1 cellular context compared by ENCODE assay signal in the genomic region with DNA sequence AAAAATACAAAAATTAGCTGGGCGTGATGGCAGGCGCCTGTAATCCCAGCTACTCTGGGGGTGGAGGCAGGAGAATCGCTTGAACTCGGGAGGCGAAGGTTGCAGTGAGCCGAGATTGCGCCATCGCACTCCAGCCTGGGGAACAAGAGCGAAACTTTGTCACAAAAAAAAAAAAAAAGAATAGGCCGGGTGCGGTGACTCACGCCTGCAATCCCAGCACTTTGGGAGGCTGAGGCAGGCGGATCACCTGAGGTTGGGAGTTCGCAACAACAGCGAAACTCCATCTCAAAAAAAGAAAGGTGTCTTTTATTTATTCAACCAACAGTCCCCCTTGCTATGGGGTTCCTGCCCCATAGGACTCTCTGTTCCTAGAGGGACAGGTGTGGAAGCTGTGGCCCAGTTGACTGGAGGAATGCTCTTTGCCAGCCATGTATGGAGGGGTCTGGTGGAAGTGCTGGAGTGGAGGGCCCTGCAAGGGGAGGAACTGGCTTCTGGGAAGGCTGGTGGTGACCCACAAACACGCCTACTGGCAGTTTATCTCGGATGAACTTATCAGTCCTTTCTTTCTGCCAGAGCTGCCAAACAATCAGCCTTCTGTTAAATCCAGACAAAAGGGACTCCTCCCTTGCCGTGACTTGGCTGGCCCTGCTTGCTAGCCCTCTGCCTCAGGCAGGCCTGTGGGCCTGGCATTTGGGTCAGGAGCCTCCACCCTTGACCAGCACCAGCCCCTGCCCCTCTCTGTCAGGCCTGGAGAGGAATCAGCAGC.
A peak's percentile ranks its signal among the peaks of the same experiment; 100 is the strongest.
TF ChIP-seq lines count a peak whose summit lies in the region.

No MANE protein-coding gene starts in this region.

TF ChIP-seq in HepG2, 621 proteins besides CTCF, POLR2A, EP300 and RAD21 (continued from another document and continues in another):
- TF ChIP-seq, protein P1, sequence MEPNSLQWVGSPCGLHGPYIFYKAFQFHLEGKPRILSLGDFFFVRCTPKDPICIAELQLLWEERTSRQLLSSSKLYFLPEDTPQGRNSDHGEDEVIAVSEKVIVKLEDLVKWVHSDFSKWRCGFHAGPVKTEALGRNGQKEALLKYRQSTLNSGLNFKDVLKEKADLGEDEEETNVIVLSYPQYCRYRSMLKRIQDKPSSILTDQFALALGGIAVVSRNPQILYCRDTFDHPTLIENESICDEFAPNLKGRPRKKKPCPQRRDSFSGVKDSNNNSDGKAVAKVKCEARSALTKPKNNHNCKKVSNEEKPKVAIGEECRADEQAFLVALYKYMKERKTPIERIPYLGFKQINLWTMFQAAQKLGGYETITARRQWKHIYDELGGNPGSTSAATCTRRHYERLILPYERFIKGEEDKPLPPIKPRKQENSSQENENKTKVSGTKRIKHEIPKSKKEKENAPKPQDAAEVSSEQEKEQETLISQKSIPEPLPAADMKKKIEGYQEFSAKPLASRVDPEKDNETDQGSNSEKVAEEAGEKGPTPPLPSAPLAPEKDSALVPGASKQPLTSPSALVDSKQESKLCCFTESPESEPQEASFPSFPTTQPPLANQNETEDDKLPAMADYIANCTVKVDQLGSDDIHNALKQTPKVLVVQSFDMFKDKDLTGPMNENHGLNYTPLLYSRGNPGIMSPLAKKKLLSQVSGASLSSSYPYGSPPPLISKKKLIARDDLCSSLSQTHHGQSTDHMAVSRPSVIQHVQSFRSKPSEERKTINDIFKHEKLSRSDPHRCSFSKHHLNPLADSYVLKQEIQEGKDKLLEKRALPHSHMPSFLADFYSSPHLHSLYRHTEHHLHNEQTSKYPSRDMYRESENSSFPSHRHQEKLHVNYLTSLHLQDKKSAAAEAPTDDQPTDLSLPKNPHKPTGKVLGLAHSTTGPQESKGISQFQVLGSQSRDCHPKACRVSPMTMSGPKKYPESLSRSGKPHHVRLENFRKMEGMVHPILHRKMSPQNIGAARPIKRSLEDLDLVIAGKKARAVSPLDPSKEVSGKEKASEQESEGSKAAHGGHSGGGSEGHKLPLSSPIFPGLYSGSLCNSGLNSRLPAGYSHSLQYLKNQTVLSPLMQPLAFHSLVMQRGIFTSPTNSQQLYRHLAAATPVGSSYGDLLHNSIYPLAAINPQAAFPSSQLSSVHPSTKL (CRISPR knock-in tag; IDR thresholded peaks at IDR 0.05), result no peak
- TF ChIP-seq, protein P2, sequence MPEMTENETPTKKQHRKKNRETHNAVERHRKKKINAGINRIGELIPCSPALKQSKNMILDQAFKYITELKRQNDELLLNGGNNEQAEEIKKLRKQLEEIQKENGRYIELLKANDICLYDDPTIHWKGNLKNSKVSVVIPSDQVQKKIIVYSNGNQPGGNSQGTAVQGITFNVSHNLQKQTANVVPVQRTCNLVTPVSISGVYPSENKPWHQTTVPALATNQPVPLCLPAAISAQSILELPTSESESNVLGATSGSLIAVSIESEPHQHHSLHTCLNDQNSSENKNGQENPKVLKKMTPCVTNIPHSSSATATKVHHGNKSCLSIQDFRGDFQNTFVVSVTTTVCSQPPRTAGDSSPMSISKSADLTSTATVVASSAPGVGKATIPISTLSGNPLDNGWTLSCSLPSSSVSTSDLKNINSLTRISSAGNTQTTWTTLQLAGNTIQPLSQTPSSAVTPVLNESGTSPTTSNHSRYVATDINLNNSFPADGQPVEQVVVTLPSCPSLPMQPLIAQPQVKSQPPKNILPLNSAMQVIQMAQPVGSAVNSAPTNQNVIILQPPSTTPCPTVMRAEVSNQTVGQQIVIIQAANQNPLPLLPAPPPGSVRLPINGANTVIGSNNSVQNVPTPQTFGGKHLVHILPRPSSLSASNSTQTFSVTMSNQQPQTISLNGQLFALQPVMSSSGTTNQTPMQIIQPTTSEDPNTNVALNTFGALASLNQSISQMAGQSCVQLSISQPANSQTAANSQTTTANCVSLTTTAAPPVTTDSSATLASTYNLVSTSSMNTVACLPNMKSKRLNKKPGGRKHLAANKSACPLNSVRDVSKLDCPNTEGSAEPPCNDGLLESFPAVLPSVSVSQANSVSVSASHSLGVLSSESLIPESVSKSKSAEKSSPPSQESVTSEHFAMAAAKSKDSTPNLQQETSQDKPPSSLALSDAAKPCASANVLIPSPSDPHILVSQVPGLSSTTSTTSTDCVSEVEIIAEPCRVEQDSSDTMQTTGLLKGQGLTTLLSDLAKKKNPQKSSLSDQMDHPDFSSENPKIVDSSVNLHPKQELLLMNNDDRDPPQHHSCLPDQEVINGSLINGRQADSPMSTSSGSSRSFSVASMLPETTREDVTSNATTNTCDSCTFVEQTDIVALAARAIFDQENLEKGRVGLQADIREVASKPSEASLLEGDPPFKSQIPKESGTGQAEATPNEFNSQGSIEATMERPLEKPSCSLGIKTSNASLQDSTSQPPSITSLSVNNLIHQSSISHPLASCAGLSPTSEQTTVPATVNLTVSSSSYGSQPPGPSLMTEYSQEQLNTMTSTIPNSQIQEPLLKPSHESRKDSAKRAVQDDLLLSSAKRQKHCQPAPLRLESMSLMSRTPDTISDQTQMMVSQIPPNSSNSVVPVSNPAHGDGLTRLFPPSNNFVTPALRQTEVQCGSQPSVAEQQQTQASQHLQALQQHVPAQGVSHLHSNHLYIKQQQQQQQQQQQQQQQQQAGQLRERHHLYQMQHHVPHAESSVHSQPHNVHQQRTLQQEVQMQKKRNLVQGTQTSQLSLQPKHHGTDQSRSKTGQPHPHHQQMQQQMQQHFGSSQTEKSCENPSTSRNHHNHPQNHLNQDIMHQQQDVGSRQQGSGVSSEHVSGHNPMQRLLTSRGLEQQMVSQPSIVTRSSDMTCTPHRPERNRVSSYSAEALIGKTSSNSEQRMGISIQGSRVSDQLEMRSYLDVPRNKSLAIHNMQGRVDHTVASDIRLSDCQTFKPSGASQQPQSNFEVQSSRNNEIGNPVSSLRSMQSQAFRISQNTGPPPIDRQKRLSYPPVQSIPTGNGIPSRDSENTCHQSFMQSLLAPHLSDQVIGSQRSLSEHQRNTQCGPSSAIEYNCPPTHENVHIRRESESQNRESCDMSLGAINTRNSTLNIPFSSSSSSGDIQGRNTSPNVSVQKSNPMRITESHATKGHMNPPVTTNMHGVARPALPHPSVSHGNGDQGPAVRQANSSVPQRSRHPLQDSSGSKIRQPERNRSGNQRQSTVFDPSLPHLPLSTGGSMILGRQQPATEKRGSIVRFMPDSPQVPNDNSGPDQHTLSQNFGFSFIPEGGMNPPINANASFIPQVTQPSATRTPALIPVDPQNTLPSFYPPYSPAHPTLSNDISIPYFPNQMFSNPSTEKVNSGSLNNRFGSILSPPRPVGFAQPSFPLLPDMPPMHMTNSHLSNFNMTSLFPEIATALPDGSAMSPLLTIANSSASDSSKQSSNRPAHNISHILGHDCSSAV (CRISPR knock-in tag; IDR thresholded peaks at IDR 0.05; ENCODE audit: borderline replicate concordance), result no peak
- TF ChIP-seq, protein P3, sequence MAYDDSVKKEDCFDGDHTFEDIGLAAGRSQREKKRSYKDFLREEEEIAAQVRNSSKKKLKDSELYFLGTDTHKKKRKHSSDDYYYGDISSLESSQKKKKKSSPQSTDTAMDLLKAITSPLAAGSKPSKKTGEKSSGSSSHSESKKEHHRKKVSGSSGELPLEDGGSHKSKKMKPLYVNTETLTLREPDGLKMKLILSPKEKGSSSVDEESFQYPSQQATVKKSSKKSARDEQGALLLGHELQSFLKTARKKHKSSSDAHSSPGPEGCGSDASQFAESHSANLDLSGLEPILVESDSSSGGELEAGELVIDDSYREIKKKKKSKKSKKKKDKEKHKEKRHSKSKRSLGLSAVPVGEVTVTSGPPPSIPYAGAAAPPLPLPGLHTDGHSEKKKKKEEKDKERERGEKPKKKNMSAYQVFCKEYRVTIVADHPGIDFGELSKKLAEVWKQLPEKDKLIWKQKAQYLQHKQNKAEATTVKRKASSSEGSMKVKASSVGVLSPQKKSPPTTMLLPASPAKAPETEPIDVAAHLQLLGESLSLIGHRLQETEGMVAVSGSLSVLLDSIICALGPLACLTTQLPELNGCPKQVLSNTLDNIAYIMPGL (CRISPR knock-in tag; IDR thresholded peaks at IDR 0.05; ENCODE audit: borderline replicate concordance in 1 of 2, low read depth in 1 of 2), result no peak; a peak in 1 of 4 replicates
- TF ChIP-seq MED8 (CRISPR knock-in tag; IDR thresholded peaks at IDR 0.05; ENCODE audit: insufficient replicate concordance) (no peak), ELF3 (CRISPR knock-in tag; IDR thresholded peaks at IDR 0.05) (no peak), U2AF1 (optimal IDR thresholded peaks at IDR 0.05; ENCODE audit: low read depth, low read length) (no peak), TAF15 (IDR thresholded peaks at IDR 0.05; ENCODE audit: low read depth, low read length, poor library complexity, severe bottlenecking) (no peak), ZNF839 (CRISPR knock-in tag; IDR thresholded peaks at IDR 0.05; ENCODE audit: borderline replicate concordance) (no peak), ATAD3A (CRISPR knock-in tag; IDR thresholded peaks at IDR 0.05) (no peak), HOXD1 (CRISPR knock-in tag; IDR thresholded peaks at IDR 0.05) (no peak), ZNF563 (CRISPR knock-in tag; IDR thresholded peaks at IDR 0.05) (peak; percentile 26; the same call in 1 of the 2 replicates), SOX5 (CRISPR knock-in tag; IDR thresholded peaks at IDR 0.05; ENCODE audit: borderline replicate concordance) (peak; percentile 44; the same call in 1 of the 2 replicates), ZNF879 (CRISPR knock-in tag; IDR thresholded peaks at IDR 0.05) (no peak), MEF2D (CRISPR knock-in tag; IDR thresholded peaks at IDR 0.05) (no peak), TCF7L2 (IDR thresholded peaks at IDR 0.05; ENCODE audit: low read depth, low read length) (no peak), ZNF678 (CRISPR knock-in tag; IDR thresholded peaks at IDR 0.05) (no peak), ELF4 (CRISPR knock-in tag; IDR thresholded peaks at IDR 0.05; ENCODE audit: borderline replicate concordance) (no peak), ZFAT (CRISPR knock-in tag; conservative IDR thresholded peaks at IDR 0.05) (no peak), MAFF (IDR thresholded peaks at IDR 0.05; ENCODE audit: low read depth, low read length) (no peak), MZF1 (CRISPR knock-in tag; IDR thresholded peaks at IDR 0.05; ENCODE audit: borderline replicate concordance) (no peak), KDM1A (CRISPR knock-in tag; IDR thresholded peaks at IDR 0.05) (no peak), ZNF766 (CRISPR knock-in tag; IDR thresholded peaks at IDR 0.05; ENCODE audit: borderline replicate concordance) (no peak), FIP1L1 (IDR thresholded peaks at IDR 0.05; ENCODE audit: borderline replicate concordance, insufficient read depth, low read depth, low read length) (no peak), TEAD3 (CRISPR knock-in tag; optimal IDR thresholded peaks at IDR 0.05; ENCODE audit: borderline replicate concordance) (no peak), FOXK2 (IDR thresholded peaks at IDR 0.05) (no peak), TBX2 (CRISPR knock-in tag; IDR thresholded peaks at IDR 0.05; ENCODE audit: borderline replicate concordance) (no peak)
- TF ChIP-seq, protein P4, sequence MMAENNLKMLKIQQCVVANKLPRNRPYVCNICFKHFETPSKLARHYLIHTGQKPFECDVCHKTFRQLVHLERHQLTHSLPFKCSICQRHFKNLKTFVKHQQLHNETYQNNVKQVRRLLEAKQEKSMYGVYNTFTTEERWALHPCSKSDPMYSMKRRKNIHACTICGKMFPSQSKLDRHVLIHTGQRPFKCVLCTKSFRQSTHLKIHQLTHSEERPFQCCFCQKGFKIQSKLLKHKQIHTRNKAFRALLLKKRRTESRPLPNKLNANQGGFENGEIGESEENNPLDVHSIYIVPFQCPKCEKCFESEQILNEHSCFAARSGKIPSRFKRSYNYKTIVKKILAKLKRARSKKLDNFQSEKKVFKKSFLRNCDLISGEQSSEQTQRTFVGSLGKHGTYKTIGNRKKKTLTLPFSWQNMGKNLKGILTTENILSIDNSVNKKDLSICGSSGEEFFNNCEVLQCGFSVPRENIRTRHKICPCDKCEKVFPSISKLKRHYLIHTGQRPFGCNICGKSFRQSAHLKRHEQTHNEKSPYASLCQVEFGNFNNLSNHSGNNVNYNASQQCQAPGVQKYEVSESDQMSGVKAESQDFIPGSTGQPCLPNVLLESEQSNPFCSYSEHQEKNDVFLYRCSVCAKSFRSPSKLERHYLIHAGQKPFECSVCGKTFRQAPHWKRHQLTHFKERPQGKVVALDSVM (CRISPR knock-in tag; IDR thresholded peaks at IDR 0.05), result no peak
- TF ChIP-seq, protein P5, sequence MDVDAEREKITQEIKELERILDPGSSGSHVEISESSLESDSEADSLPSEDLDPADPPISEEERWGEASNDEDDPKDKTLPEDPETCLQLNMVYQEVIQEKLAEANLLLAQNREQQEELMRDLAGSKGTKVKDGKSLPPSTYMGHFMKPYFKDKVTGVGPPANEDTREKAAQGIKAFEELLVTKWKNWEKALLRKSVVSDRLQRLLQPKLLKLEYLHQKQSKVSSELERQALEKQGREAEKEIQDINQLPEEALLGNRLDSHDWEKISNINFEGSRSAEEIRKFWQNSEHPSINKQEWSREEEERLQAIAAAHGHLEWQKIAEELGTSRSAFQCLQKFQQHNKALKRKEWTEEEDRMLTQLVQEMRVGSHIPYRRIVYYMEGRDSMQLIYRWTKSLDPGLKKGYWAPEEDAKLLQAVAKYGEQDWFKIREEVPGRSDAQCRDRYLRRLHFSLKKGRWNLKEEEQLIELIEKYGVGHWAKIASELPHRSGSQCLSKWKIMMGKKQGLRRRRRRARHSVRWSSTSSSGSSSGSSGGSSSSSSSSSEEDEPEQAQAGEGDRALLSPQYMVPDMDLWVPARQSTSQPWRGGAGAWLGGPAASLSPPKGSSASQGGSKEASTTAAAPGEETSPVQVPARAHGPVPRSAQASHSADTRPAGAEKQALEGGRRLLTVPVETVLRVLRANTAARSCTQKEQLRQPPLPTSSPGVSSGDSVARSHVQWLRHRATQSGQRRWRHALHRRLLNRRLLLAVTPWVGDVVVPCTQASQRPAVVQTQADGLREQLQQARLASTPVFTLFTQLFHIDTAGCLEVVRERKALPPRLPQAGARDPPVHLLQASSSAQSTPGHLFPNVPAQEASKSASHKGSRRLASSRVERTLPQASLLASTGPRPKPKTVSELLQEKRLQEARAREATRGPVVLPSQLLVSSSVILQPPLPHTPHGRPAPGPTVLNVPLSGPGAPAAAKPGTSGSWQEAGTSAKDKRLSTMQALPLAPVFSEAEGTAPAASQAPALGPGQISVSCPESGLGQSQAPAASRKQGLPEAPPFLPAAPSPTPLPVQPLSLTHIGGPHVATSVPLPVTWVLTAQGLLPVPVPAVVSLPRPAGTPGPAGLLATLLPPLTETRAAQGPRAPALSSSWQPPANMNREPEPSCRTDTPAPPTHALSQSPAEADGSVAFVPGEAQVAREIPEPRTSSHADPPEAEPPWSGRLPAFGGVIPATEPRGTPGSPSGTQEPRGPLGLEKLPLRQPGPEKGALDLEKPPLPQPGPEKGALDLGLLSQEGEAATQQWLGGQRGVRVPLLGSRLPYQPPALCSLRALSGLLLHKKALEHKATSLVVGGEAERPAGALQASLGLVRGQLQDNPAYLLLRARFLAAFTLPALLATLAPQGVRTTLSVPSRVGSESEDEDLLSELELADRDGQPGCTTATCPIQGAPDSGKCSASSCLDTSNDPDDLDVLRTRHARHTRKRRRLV (CRISPR knock-in tag; IDR thresholded peaks at IDR 0.05), result no peak
- TF ChIP-seq, protein P6, sequence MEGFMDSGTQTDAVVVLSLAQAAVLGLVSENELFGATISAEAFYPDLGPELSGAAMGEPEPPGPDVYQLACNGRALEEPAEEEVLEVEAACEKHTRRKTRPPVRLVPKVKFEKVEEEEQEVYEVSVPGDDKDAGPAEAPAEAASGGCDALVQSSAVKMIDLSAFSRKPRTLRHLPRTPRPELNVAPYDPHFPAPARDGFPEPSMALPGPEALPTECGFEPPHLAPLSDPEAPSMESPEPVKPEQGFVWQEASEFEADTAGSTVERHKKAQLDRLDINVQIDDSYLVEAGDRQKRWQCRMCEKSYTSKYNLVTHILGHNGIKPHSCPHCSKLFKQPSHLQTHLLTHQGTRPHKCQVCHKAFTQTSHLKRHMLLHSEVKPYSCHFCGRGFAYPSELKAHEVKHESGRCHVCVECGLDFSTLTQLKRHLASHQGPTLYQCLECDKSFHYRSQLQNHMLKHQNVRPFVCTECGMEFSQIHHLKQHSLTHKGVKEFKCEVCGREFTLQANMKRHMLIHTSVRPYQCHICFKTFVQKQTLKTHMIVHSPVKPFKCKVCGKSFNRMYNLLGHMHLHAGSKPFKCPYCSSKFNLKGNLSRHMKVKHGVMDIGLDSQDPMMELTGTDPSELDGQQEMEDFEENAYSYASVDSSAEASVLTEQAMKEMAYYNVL (CRISPR knock-in tag; IDR thresholded peaks at IDR 0.05; ENCODE audit: borderline replicate concordance), result no peak
